In the genomic region with DNA sequence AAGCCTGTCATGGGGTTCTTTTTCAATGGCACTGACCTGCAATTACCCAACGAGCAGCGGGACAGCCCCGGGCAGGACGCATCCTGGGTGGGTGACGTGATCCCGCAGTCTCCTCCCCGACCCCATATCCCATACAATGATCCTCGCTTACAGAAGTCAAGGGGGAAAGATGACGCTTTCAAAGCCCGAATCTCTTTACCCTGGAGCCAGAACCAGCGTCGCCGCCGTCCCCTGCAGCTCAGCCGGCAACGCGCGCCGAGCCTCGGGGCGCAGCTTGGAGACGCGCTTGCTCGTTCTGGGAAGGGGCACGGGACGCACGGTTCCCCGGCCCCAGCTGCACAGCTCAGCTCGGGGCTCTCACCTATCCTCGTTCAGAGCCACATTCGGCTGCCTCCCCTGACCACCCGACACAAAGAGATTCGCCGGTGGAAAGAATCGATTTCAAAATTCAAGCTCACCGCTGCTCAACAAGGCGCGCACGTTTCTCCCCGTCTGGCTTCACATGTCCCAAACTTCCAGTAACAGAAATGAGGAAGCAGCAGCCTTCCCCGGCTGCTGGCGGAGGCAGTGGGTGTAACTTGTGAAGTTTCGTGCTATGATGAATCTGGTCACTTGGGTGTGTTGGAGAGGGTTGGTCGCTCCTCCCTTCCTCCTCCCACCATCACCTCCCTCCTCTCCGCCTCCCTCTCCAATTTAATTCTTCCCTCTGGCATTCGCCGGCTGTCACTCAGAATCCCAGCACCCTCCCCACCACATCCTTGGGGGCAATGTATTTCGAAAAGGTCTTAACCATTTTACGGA, we compare ENCODE assay signal across 8 cellular contexts. TPM values are rescaled to one million over a fixed set of nuclear protein-coding genes. Genes with fewer than 3 reads are reported as not detected.
DNase-seq lines count a peak whose midpoint lies in the region; ATAC-seq, FAIRE-seq and TF ChIP-seq lines count a peak whose summit lies in the region.

A gene with protein sequence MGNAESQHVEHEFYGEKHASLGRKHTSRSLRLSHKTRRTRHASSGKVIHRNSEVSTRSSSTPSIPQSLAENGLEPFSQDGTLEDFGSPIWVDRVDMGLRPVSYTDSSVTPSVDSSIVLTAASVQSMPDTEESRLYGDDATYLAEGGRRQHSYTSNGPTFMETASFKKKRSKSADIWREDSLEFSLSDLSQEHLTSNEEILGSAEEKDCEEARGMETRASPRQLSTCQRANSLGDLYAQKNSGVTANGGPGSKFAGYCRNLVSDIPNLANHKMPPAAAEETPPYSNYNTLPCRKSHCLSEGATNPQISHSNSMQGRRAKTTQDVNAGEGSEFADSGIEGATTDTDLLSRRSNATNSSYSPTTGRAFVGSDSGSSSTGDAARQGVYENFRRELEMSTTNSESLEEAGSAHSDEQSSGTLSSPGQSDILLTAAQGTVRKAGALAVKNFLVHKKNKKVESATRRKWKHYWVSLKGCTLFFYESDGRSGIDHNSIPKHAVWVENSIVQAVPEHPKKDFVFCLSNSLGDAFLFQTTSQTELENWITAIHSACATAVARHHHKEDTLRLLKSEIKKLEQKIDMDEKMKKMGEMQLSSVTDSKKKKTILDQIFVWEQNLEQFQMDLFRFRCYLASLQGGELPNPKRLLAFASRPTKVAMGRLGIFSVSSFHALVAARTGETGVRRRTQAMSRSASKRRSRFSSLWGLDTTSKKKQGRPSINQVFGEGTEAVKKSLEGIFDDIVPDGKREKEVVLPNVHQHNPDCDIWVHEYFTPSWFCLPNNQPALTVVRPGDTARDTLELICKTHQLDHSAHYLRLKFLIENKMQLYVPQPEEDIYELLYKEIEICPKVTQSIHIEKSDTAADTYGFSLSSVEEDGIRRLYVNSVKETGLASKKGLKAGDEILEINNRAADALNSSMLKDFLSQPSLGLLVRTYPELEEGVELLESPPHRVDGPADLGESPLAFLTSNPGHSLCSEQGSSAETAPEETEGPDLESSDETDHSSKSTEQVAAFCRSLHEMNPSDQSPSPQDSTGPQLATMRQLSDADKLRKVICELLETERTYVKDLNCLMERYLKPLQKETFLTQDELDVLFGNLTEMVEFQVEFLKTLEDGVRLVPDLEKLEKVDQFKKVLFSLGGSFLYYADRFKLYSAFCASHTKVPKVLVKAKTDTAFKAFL (N-terminal part only) (minus strand): TSS at position 582 of the 801 bp plus-strand sequence. CDS start 77,289 bp downstream, outside the sequence.

- no peaks in the 10 kb centered on the region for H3K79me2 ChIP-seq in fibroblast of lung (ENCODE audit: control insufficient read depth, insufficient read depth, low read length)

- peak within 1 kb of the TSS; percentile 39 for H3K4me3 ChIP-seq in BE2C (ENCODE audit: low read depth, low read length)
- H3K4me3 ChIP-seq in HUES6 (ENCODE audit: low read depth, low read length), result peak within 1 kb of the TSS; percentile 86
- H3K4me3 ChIP-seq in fibroblast of lung (replicated peaks in 1 of 4; ENCODE audit: control extremely low read depth in 1 of 4, insufficient read depth in 1 of 4, low read depth in 3 of 4, low read length in 4 of 4), result peak within 1 kb of the TSS; percentile 16 to 63 (median 37)
- peak within 1 kb of the TSS; percentile 34 for H3K4me3 ChIP-seq in naive thymus-derived CD4-positive, alpha-beta T cell (ENCODE audit: low read length)

- H3K4me3 Mint-ChIP-seq in activated CD8-positive, alpha-beta memory T cell treated with anti-CD3 and anti-CD28 coated beads, Interleukin-2, amount 10 ng/mL, durations not matched to agents 7 days and 5 days, result peak within 1 kb of the TSS; percentile 80
- H3K4me3 Mint-ChIP-seq in naive thymus-derived CD4-positive, alpha-beta T cell, result peak within 1 kb of the TSS; percentile 77 to 99 (median 86)

- no peak for DNase-seq in BE2C
- no peak for DNase-seq in activated CD8-positive, alpha-beta memory T cell treated with anti-CD3 and anti-CD28 coated beads, Interleukin-2, amount 10 ng/mL, durations not matched to agents 7 days and 5 days
- peak; percentile 62 to 88 for DNase-seq in fibroblast of lung (ENCODE audit: low read depth in 2 of 2)
- DNase-seq in naive thymus-derived CD4-positive, alpha-beta T cell, result no peak
- peak; percentile 79 for DNase-seq in ureter (ENCODE audit: low spot score)
- no peak for DNase-seq in GM12891 (ENCODE audit: insufficient read length, low spot score)

- H3K4me1 Mint-ChIP-seq in activated CD8-positive, alpha-beta memory T cell treated with anti-CD3 and anti-CD28 coated beads, Interleukin-2, amount 10 ng/mL, durations not matched to agents 7 days and 5 days, result peaks cover 43% of the 10 kb centered on the region
- H3K4me1 Mint-ChIP-seq in naive thymus-derived CD4-positive, alpha-beta T cell, result peaks cover 19 to 56% (median 31%) of the 10 kb centered on the region in 7 donors

- peaks cover 2% of the 10 kb centered on the region for H3K36me3 Mint-ChIP-seq in activated CD8-positive, alpha-beta memory T cell treated with anti-CD3 and anti-CD28 coated beads, Interleukin-2, amount 10 ng/mL, durations not matched to agents 7 days and 5 days
- H3K36me3 Mint-ChIP-seq in naive thymus-derived CD4-positive, alpha-beta T cell, result peaks cover 0 to 25% (median 3%) of the 10 kb centered on the region in 5 donors

- no peak for FAIRE-seq in GM12891 (lab: Jason Lieb, UNC)

- no peaks in the 10 kb centered on the region for H3K9me3 Mint-ChIP-seq in activated CD8-positive, alpha-beta memory T cell treated with anti-CD3 and anti-CD28 coated beads, Interleukin-2, amount 10 ng/mL, durations not matched to agents 7 days and 5 days (ENCODE audit: low read depth)
- H3K9me3 Mint-ChIP-seq in naive thymus-derived CD4-positive, alpha-beta T cell, result peaks cover 0 to under 1% (median 0%) of the 10 kb centered on the region in 11 donors

- no peaks in the 10 kb centered on the region for H4K20me1 ChIP-seq in fibroblast of lung (ENCODE audit: control insufficient read depth, extremely low read depth, insufficient read depth, low read length)

- peak within 1 kb of the TSS; percentile 64 for H3K4me2 ChIP-seq in fibroblast of lung (ENCODE audit: extremely low read depth, insufficient read depth, low read length)

- CTCF ChIA-PET in activated CD8-positive, alpha-beta memory T cell treated with anti-CD3 and anti-CD28 coated beads, Interleukin-2, amount 10 ng/mL, durations not matched to agents 7 days and 5 days (lab: Charles Lee), result interaction anchor here (1.1 to 1.4 kb wide), 4 partner anchors 9 to 103 kb away, joined by 3 to 5 read pairs (median 4); no protein-coding TSS in a partner anchor
- CTCF ChIA-PET in naive thymus-derived CD4-positive, alpha-beta T cell (lab: Charles Lee), result no interaction called here

- peaks cover 38% of the 10 kb centered on the region for H3K27me3 ChIP-seq in BE2C
- H3K27me3 ChIP-seq in HUES6 (ENCODE audit: control insufficient read depth, insufficient read depth, low read length), result peaks cover 9% of the 10 kb centered on the region; the same call in 1 of the 2 replicates
- H3K27me3 ChIP-seq in fibroblast of lung (ENCODE audit: control insufficient read depth, insufficient read depth, low read length), result peaks cover 6% of the 10 kb centered on the region
- peaks cover 0 to 9% of the 10 kb centered on the region in 2 donors for H3K27me3 ChIP-seq in naive thymus-derived CD4-positive, alpha-beta T cell (ENCODE audit: control insufficient read depth in 2 of 2, insufficient read depth in 2 of 2, low read length in 2 of 2)

- H3K36me3 ChIP-seq in BE2C (no peaks in the 10 kb centered on the region), HUES6 (ENCODE audit: control insufficient read depth, insufficient read depth, low read length) (no peaks in the 10 kb centered on the region), fibroblast of lung (ENCODE audit: control insufficient read depth, insufficient read depth, low read length) (no peaks in the 10 kb centered on the region)
- H3K36me3 ChIP-seq in naive thymus-derived CD4-positive, alpha-beta T cell (ENCODE audit: control insufficient read depth in 2 of 3, insufficient read depth in 3 of 3, low read length in 3 of 3), result no peaks in the 10 kb centered on the region

- H3K27ac ChIP-seq in HUES6 (ENCODE audit: low read depth, low read length), result no peak within 1 kb of the TSS
- no peak within 1 kb of the TSS for H3K27ac ChIP-seq in fibroblast of lung (ENCODE audit: insufficient read depth, low read length)
- no peak within 1 kb of the TSS for H3K27ac ChIP-seq in naive thymus-derived CD4-positive, alpha-beta T cell (ENCODE audit: low read depth, low read length)

- no peak for TF ChIP-seq CTCF in BE2C (IDR thresholded peaks at IDR 0.05; ENCODE audit: low read depth, low read length)
- no peak for TF ChIP-seq CTCF in fibroblast of lung (conservative IDR thresholded peaks at IDR 0.05 in 1 of 2, IDR thresholded peaks at IDR 0.05 in 1 of 2; ENCODE audit: low read depth in 1 of 2, low read length in 2 of 2)

- H3K9ac ChIP-seq in HUES6 (ENCODE audit: low read length) (peak within 1 kb of the TSS; percentile 78), fibroblast of lung (ENCODE audit: insufficient read depth, low read length) (no peak within 1 kb of the TSS)

- H3K4me1 ChIP-seq in BE2C (no peaks in the 10 kb centered on the region; the same call in 1 of the 2 replicates), HUES6 (ENCODE audit: control insufficient read depth, insufficient read depth, low read length) (peaks cover 11% of the 10 kb centered on the region), fibroblast of lung (ENCODE audit: control insufficient read depth, extremely low read depth, insufficient read depth, low read length) (no peaks in the 10 kb centered on the region)
- H3K4me1 ChIP-seq in naive thymus-derived CD4-positive, alpha-beta T cell (ENCODE audit: control insufficient read depth in 2 of 2, insufficient read depth in 2 of 2, low read length in 2 of 2), result peaks cover 0 to 8% of the 10 kb centered on the region in 2 donors

- peak within 1 kb of the TSS; percentile 42 for H3K27ac Mint-ChIP-seq in activated CD8-positive, alpha-beta memory T cell treated with anti-CD3 and anti-CD28 coated beads, Interleukin-2, amount 10 ng/mL, durations not matched to agents 7 days and 5 days
- peak within 1 kb of the TSS in 6 of 9 donors; percentile 25 to 84 (median 76) for H3K27ac Mint-ChIP-seq in naive thymus-derived CD4-positive, alpha-beta T cell

- H3K9me3 ChIP-seq in BE2C (no peaks in the 10 kb centered on the region), HUES6 (ENCODE audit: control insufficient read depth, insufficient read depth, low read depth, low read length) (no peaks in the 10 kb centered on the region), fibroblast of lung (ENCODE audit: control insufficient read depth, insufficient read depth, low read depth, low read length) (no peaks in the 10 kb centered on the region)
- H3K9me3 ChIP-seq in naive thymus-derived CD4-positive, alpha-beta T cell (ENCODE audit: control insufficient read depth in 2 of 3, low read length in 3 of 3), result no peaks in the 10 kb centered on the region

- H2AFZ ChIP-seq in fibroblast of lung (ENCODE audit: low read length), result no peak within 1 kb of the TSS

- POLR2A ChIA-PET in naive thymus-derived CD4-positive, alpha-beta T cell (lab: Charles Lee), result no interaction called here

- intact Hi-C loops in naive thymus-derived CD4-positive, alpha-beta T cell (cut with micrococcal nuclease), result no loop called here

- ATAC-seq in activated CD8-positive, alpha-beta memory T cell treated with anti-CD3 and anti-CD28 coated beads, Interleukin-2, amount 10 ng/mL, durations not matched to agents 7 days and 5 days, result peak; percentile 53
- peak; percentile 73 for ATAC-seq in naive thymus-derived CD4-positive, alpha-beta T cell
- ATAC-seq in HG02981 (IDR thresholded peaks at IDR 0.05; ENCODE audit: unreplicated experiment), result no peak

- peaks cover 73% of the 10 kb centered on the region for H3K27me3 Mint-ChIP-seq in activated CD8-positive, alpha-beta memory T cell treated with anti-CD3 and anti-CD28 coated beads, Interleukin-2, amount 10 ng/mL, durations not matched to agents 7 days and 5 days
- peaks cover 35 to 49% (median 42%) of the 10 kb centered on the region in 5 donors for H3K27me3 Mint-ChIP-seq in naive thymus-derived CD4-positive, alpha-beta T cell

- no peak for TF ChIP-seq POLR2A in GM12891 (IDR thresholded peaks at IDR 0.05; ENCODE audit: low read depth, low read length)

RNA-seq across cellular contexts. Expression of the gene that starts here (rescaled TPM):
- 31.1 TPM for polyA plus RNA-seq in BE2C (2012; ENCODE audit: insufficient read depth, insufficient read length, low read depth)
- total RNA-seq in activated CD8-positive, alpha-beta memory T cell treated with anti-CD3 and anti-CD28 coated beads, Interleukin-2, amount 10 ng/mL, durations not matched to agents 7 days and 5 days, result 10 to 100 TPM; 18.8 to 20.5 TPM
- under 0.01 and 0.51 TPM in 2 replicates for total RNA-seq in fibroblast of lung
- polyA plus RNA-seq in fibroblast of lung, result 0.52 and 0.94 TPM in 2 replicates
- 0.15 and 0.77 TPM in 2 replicates for polyA plus RNA-seq in fibroblast of lung (2012)
- 1.6 and 3.8 TPM in 2 replicates for polyA minus RNA-seq in fibroblast of lung (ENCODE audit: low replicate concordance)
- total RNA-seq in naive thymus-derived CD4-positive, alpha-beta T cell, result 100 to 1,000 TPM in 1 of 5 experiments, 10 to 100 TPM in 4; 53.5 to 103 (median 83.8) TPM
- polyA plus RNA-seq in naive thymus-derived CD4-positive, alpha-beta T cell, result 10 to 100 TPM; 24.8 to 32.1 TPM
- 94.2 TPM for total RNA-seq in ureter
- 0.19 TPM for polyA plus RNA-seq in GM12891 (2012; ENCODE audit: low read depth, missing spikeins)

Comparison
In these comparisons a context has a peak if more than half of its experiments do, and no peak if none do; other contexts are left out.
1. RNA of the gene that starts here (total RNA-seq): 94.2 TPM in ureter (single experiment), 53.5 to 103 TPM in naive thymus-derived CD4-positive, alpha-beta T cell and 18.8 to 20.5 TPM in activated CD8-positive, alpha-beta memory T cell treated with anti-CD3 and anti-CD28 coated beads, Interleukin-2, amount 10 ng/mL, durations not matched to agents 7 days and 5 days; under 0.01 to 0.51 TPM in fibroblast of lung; every median in the first group is over 10 times any median in the second.
2. RNA of the gene that starts here (polyA plus RNA-seq): 24.8 to 32.1 TPM in naive thymus-derived CD4-positive, alpha-beta T cell; 0.15 to 0.94 TPM in fibroblast of lung; every median in the first group is over 10 times any median in the second.
3. DNase-seq: peak in fibroblast of lung (2 of 2) and ureter (single experiment); none in BE2C (single experiment), activated CD8-positive, alpha-beta memory T cell treated with anti-CD3 and anti-CD28 coated beads, Interleukin-2, amount 10 ng/mL, durations not matched to agents 7 days and 5 days (single experiment), naive thymus-derived CD4-positive, alpha-beta T cell (0 of 9) and GM12891 (single experiment).
4. H3K4me3 ChIP-seq: peak in every context shown above with its lines; median percentile 86 in HUES6; 39 in BE2C; 37 in fibroblast of lung; 34 in naive thymus-derived CD4-positive, alpha-beta T cell.